28 cellular contexts compared by ENCODE assay signal in genomic region chr9:119905706-119906105, GRCh38.
A peak's percentile ranks its signal among the peaks of the same experiment; 100 is the strongest.
DNase-seq lines count a peak whose midpoint lies in the region; ATAC-seq, FAIRE-seq and TF ChIP-seq lines count a peak whose summit lies in the region.
"Had no signal": no experiment of that assay in that cellular context is flagged by ENCODE, and none has a peak within 500 bp of the region (broad histone marks: within the 10 kb centered on the region; RNA-seq: fewer than 3 reads in every experiment).

No MANE protein-coding gene starts in this region.

- no peak overlapping the region for H2AK9ac ChIP-seq in IMR-90 (replicated peaks; ENCODE audit: low read depth, low read length, poor library complexity)

- no peak for TF ChIP-seq EP300 in A549 (IDR thresholded peaks at IDR 0.05)

- no peak overlapping the region for H3K9ac ChIP-seq in IMR-90 (ENCODE audit: low read depth, low read length)
- H3K9ac ChIP-seq: KMS-11 had no signal

- H2BK120ac ChIP-seq in IMR-90 (ENCODE audit: low read depth, low read length) = no peak overlapping the region

- dilution Hi-C loops in IMR-90 (cut with HindIII; ENCODE audit: low sequenced_read_pairs, unreplicated experiment) = no loop called here

- no peaks in the 10 kb centered on the region for H3K4me1 Mint-ChIP-seq in activated CD8-positive, alpha-beta T cell treated with anti-CD3 and anti-CD28 coated beads, Interleukin-2, amount 10 ng/mL, durations not matched to agents 7 days and 5 days (ENCODE audit: low read depth)
- H3K4me1 Mint-ChIP-seq: activated CD4-positive, alpha-beta T cell treated with anti-CD3 and anti-CD28 coated beads, Interleukin-2, amount 10 ng/mL, durations not matched to agents 7 days and 5 days; CD4-positive, alpha-beta memory T cell; central memory CD8-positive, alpha-beta T cell; naive thymus-derived CD4-positive, alpha-beta T cell had no signal

- POLR2A ChIA-PET in A549 (lab: Yijun Ruan, JAX) (no interaction called here), IMR-90 (lab: Charles Lee; ENCODE audit: unreplicated experiment) (no interaction called here)
- POLR2A ChIA-PET in activated CD8-positive, alpha-beta T cell treated with anti-CD3 and anti-CD28 coated beads, Interleukin-2, amount 10 ng/mL, durations not matched to agents 7 days and 5 days (lab: Charles Lee) = no interaction called here

- H4K20me1 ChIP-seq in IMR-90 (ENCODE audit: insufficient read depth, low read length) = no peaks in the 10 kb centered on the region

- H4K91ac ChIP-seq in IMR-90 (ENCODE audit: insufficient read depth, low read depth, low read length) = no peak overlapping the region

- H2BK15ac ChIP-seq in IMR-90 (ENCODE audit: low read depth, low read length) = no peak overlapping the region

- intact Hi-C loops in IMR-90 (cut with micrococcal nuclease) = no loop called here

- no peaks in the 10 kb centered on the region for H3K79me1 ChIP-seq in IMR-90 (ENCODE audit: low read depth in 1 of 2, low read length in 2 of 2)

- H3K36me3 Mint-ChIP-seq in activated CD8-positive, alpha-beta T cell treated with anti-CD3 and anti-CD28 coated beads, Interleukin-2, amount 10 ng/mL, durations not matched to agents 7 days and 5 days (ENCODE audit: low read depth) = no peaks in the 10 kb centered on the region
- H3K36me3 Mint-ChIP-seq: CD4-positive, alpha-beta memory T cell had no signal

- no peaks in the 10 kb centered on the region for H3K4me1 ChIP-seq in A549
- no peaks in the 10 kb centered on the region for H3K4me1 ChIP-seq in IMR-90 (ENCODE audit: control insufficient read depth, insufficient read depth, low read length)
- H3K4me1 ChIP-seq: tibial artery had no signal

- no peak overlapping the region for H3K4me3 Mint-ChIP-seq in activated CD8-positive, alpha-beta T cell treated with anti-CD3 and anti-CD28 coated beads, Interleukin-2, amount 10 ng/mL, durations not matched to agents 7 days and 5 days
- H3K4me3 Mint-ChIP-seq: activated CD4-positive, alpha-beta T cell treated with anti-CD3 and anti-CD28 coated beads, Interleukin-2, amount 10 ng/mL, durations not matched to agents 7 days and 5 days; activated T-cell treated with anti-CD3 and anti-CD28 coated beads, Interleukin-2, amount 50 U/mL, for 4 hours; CD4-positive, alpha-beta memory T cell; central memory CD8-positive, alpha-beta T cell; naive thymus-derived CD4-positive, alpha-beta T cell; stimulated activated naive CD8-positive, alpha-beta T cell treated with anti-CD3 and anti-CD28 coated beads, Interleukin-15, Interleukin-2, amounts not matched to agents 100 ng/mL and 50 ng/mL, for 24 hours had no signal

- no peak for ATAC-seq in A549
- no peak for ATAC-seq in IMR-90 (ENCODE audit: low read depth)
- ATAC-seq in HG03135 (IDR thresholded peaks at IDR 0.05; ENCODE audit: unreplicated experiment) = no peak
- no peak for ATAC-seq in activated CD8-positive, alpha-beta T cell treated with anti-CD3 and anti-CD28 coated beads, Interleukin-2, amount 10 ng/mL, durations not matched to agents 7 days and 5 days
- ATAC-seq: activated T-cell treated with anti-CD3 and anti-CD28 coated beads, Interleukin-2, amount 50 U/mL, for 4 hours; naive thymus-derived CD4-positive, alpha-beta T cell; PC-3; Right ventricle myocardium inferior had no signal

- BruUV-seq in IMR-90 (replicated peaks; lab: Mats Ljungman, UMichigan) = no TSS peak

- FAIRE-seq in A549 (lab: Jason Lieb, UNC) = no peak
- FAIRE-seq: A204.1, GM19239, HTR-8/SVneo had no signal

- no peaks in the 10 kb centered on the region for H3K9me3 ChIP-seq in A549
- 0 out of 2 replicates have a peak, but pooled peaks cover 2% of the 10 kb centered on the region for H3K9me3 ChIP-seq in IMR-90 (ENCODE audit: control insufficient read depth, insufficient read depth, low read length)
- H3K9me3 ChIP-seq in WERI-Rb-1 (ENCODE audit: severe bottlenecking) = peaks cover 10% of the 10 kb centered on the region

- H3K27ac ChIP-seq in A549 (no peak overlapping the region), IMR-90 (ENCODE audit: insufficient read depth, low read length) (no peak overlapping the region), WERI-Rb-1 (no peak overlapping the region)
- H3K27ac ChIP-seq: KMS-11, tibial artery had no signal

- no peaks in the 10 kb centered on the region for H3K27me3 ChIP-seq in IMR-90 (ENCODE audit: control insufficient read depth, insufficient read depth, low read length)
- H3K27me3 ChIP-seq in WERI-Rb-1 (ENCODE audit: insufficient read depth, low read depth, severe bottlenecking) = no peaks in the 10 kb centered on the region
- H3K27me3 ChIP-seq: tibial artery had no signal

- in situ Hi-C loops in IMR-90 (cut with MboI; ENCODE audit: low sequenced_read_pairs) = no loop called here

- no peak overlapping the region for H3K56ac ChIP-seq in IMR-90 (ENCODE audit: extremely low read depth, insufficient read depth, low read length)

- no peaks in the 10 kb centered on the region for H3K36me3 ChIP-seq in IMR-90 (ENCODE audit: control insufficient read depth, insufficient read depth, low read length)
- H3K36me3 ChIP-seq in WERI-Rb-1 = no peaks in the 10 kb centered on the region
- H3K36me3 ChIP-seq: tibial artery had no signal

- H3K4me2 ChIP-seq in A549 = no peak overlapping the region
- no peak overlapping the region for H3K4me2 ChIP-seq in IMR-90 (ENCODE audit: low read depth, low read length)
- H3K4me2 ChIP-seq: KMS-11 had no signal

- no peaks in the 10 kb centered on the region for H3K9me1 ChIP-seq in IMR-90 (ENCODE audit: insufficient read depth, low read length)

- no peak overlapping the region for H2BK20ac ChIP-seq in IMR-90 (ENCODE audit: low read depth, low read length)

- no peak overlapping the region for H3K4ac ChIP-seq in IMR-90 (ENCODE audit: low read depth, low read length)

- H3K18ac ChIP-seq in IMR-90 (ENCODE audit: low read depth, low read length) = no peak overlapping the region

- no peak overlapping the region for H3K23ac ChIP-seq in IMR-90 (ENCODE audit: low read depth, low read length)

- DNase-seq in A549 (ENCODE audit: low read depth in 1 of 2, low spot score in 1 of 2) = no peak
- no peak for DNase-seq in IMR-90
- peak; percentile 93 for DNase-seq in NCI-H345 (lab: John Stamatoyannopoulos, UW)
- DNase-seq in SW480 (ENCODE audit: low spot score) = peak; percentile 40
- no peak for DNase-seq in 8988T
- no peak for DNase-seq in activated CD8-positive, alpha-beta T cell treated with anti-CD3 and anti-CD28 coated beads, Interleukin-2, amount 10 ng/mL, durations not matched to agents 7 days and 5 days
- DNase-seq in WERI-Rb-1 = no peak
- DNase-seq: activated CD4-positive, alpha-beta T cell treated with anti-CD3 and anti-CD28 coated beads, Interleukin-2, amount 10 ng/mL, durations not matched to agents 7 days and 5 days; activated T-cell treated with anti-CD3 and anti-CD28 coated beads, Interleukin-2, amount 50 U/mL, for 4 hours; AML-193; CD4-positive, alpha-beta memory T cell; GDM1; hypothalamus; midbrain; naive thymus-derived CD4-positive, alpha-beta T cell; NCI-H146; nucleus accumbens; PC-3; T-helper 9 cell; tibial artery had no signal

- no peak overlapping the region for H3K27ac Mint-ChIP-seq in activated CD8-positive, alpha-beta T cell treated with anti-CD3 and anti-CD28 coated beads, Interleukin-2, amount 10 ng/mL, durations not matched to agents 7 days and 5 days
- H3K27ac Mint-ChIP-seq: activated CD4-positive, alpha-beta T cell treated with anti-CD3 and anti-CD28 coated beads, Interleukin-2, amount 10 ng/mL, durations not matched to agents 7 days and 5 days; CD4-positive, alpha-beta memory T cell; naive thymus-derived CD4-positive, alpha-beta T cell; stimulated activated naive CD8-positive, alpha-beta T cell treated with anti-CD3 and anti-CD28 coated beads, Interleukin-15, Interleukin-2, amounts not matched to agents 100 ng/mL and 50 ng/mL, for 24 hours had no signal

- H2AK5ac ChIP-seq in IMR-90 (ENCODE audit: low read depth, low read length) = no peak overlapping the region

- TF ChIP-seq RAD21 in A549 (conservative IDR thresholded peaks at IDR 0.05 in 1 of 2, IDR thresholded peaks at IDR 0.05 in 1 of 2) (no peak), IMR-90 (IDR thresholded peaks at IDR 0.05; ENCODE audit: low read length) (no peak)

- no peaks in the 10 kb centered on the region for H3K27me3 Mint-ChIP-seq in activated CD8-positive, alpha-beta T cell treated with anti-CD3 and anti-CD28 coated beads, Interleukin-2, amount 10 ng/mL, durations not matched to agents 7 days and 5 days (ENCODE audit: low read depth)
- H3K27me3 Mint-ChIP-seq: activated CD4-positive, alpha-beta T cell treated with anti-CD3 and anti-CD28 coated beads, Interleukin-2, amount 10 ng/mL, durations not matched to agents 7 days and 5 days; CD4-positive, alpha-beta memory T cell; central memory CD8-positive, alpha-beta T cell had no signal

- H2AFZ ChIP-seq in IMR-90 (replicated peaks; ENCODE audit: low read length, poor library complexity) = no peak overlapping the region

- H3K4me3 ChIP-seq in A549 (no peak overlapping the region), IMR-90 (ENCODE audit: insufficient read depth, low read depth, low read length) (no peak overlapping the region), WERI-Rb-1 (ENCODE audit: low read depth, low read length) (no peak overlapping the region)
- H3K4me3 ChIP-seq: tibial artery had no signal

- H4K5ac ChIP-seq in IMR-90 (ENCODE audit: low read depth, low read length) = no peak overlapping the region

- H2BK5ac ChIP-seq in IMR-90 (ENCODE audit: low read depth, low read length, poor library complexity, severe bottlenecking) = no peak overlapping the region

- no peak overlapping the region for H3K14ac ChIP-seq in IMR-90 (replicated peaks; ENCODE audit: low read depth, low read length)

- TF ChIP-seq CTCF in A549 (IDR thresholded peaks at IDR 0.05) (no peak), IMR-90 (conservative IDR thresholded peaks at IDR 0.05; ENCODE audit: low read depth, low read length) (no peak), WERI-Rb-1 (IDR thresholded peaks at IDR 0.05; ENCODE audit: low read depth, low read length) (no peak)

- 6% methylated on average over 1 of the region's 1 CpG for WGBS in A549 (ENCODE audit: missing lambda C conversion rate)
- no CpG with 5 or more reads among the region's 1 CpG for WGBS in IMR-90 (ENCODE audit: extremely low coverage in 2 of 2, insufficient read length in 1 of 2), 2 experiments

- CTCF ChIA-PET in A549 (lab: Yijun Ruan, JAX) (no interaction called here), IMR-90 (lab: Yijun Ruan, JAX) (no interaction called here)
- CTCF ChIA-PET in activated CD8-positive, alpha-beta T cell treated with anti-CD3 and anti-CD28 coated beads, Interleukin-2, amount 10 ng/mL, durations not matched to agents 7 days and 5 days (lab: Charles Lee) = no interaction called here

- no peak overlapping the region for H4K8ac ChIP-seq in IMR-90 (ENCODE audit: low read depth in 2 of 2, low read length in 2 of 2)

- no peak for TF ChIP-seq POLR2A in A549 (IDR thresholded peaks at IDR 0.05; ENCODE audit: low read length)
- no peak for TF ChIP-seq POLR2A in IMR-90 (IDR thresholded peaks at IDR 0.05; ENCODE audit: low read depth, low read length)

- no peaks in the 10 kb centered on the region for H3K9me3 Mint-ChIP-seq in activated CD8-positive, alpha-beta T cell treated with anti-CD3 and anti-CD28 coated beads, Interleukin-2, amount 10 ng/mL, durations not matched to agents 7 days and 5 days (ENCODE audit: insufficient read depth)
- H3K9me3 Mint-ChIP-seq: activated CD4-positive, alpha-beta T cell treated with anti-CD3 and anti-CD28 coated beads, Interleukin-2, amount 10 ng/mL, durations not matched to agents 7 days and 5 days had no signal

TF ChIP-seq in A549, 52 proteins besides CTCF, POLR2A, EP300 and RAD21 (continues in another document):
- TF ChIP-seq CBX8 (IDR thresholded peaks at IDR 0.05) = no peak

Comparison
In these comparisons a context has a peak if more than half of its experiments do, and no peak if none do; other contexts are left out.
1. DNase-seq: peak in NCI-H345 (single experiment) and SW480 (single experiment); none in A549 (0 of 2), IMR-90 (single experiment), 8988T (single experiment), activated CD8-positive, alpha-beta T cell treated with anti-CD3 and anti-CD28 coated beads, Interleukin-2, amount 10 ng/mL, durations not matched to agents 7 days and 5 days (single experiment) and WERI-Rb-1 (single experiment).